ENCODE assay signal across 8 cellular contexts in the genomic region with DNA sequence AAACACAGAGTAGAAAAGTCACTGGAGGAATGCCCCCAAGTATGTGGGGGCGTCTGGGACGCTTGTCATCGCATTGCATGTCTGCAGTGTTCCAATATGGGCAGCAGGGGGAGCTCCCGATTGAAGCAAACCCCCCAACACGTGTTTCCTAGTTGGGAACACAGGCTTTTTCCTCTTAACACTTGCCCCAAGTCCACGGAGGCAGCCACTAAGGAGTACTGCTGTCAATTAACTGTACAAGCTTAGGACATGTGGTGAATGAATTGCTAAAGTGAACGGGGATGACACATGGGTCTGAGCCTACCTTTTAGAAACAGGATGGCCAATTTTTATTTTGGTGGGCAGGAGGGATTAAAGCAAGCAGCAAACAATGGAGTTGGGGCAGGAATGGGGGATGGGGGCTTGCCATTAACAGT. TPM values are rescaled to one million over a fixed set of nuclear protein-coding genes. Genes with fewer than 3 reads are reported as not detected.
A peak's percentile ranks its signal among the peaks of the same experiment; 100 is the strongest.
DNase-seq lines count a peak whose midpoint lies in the region; ATAC-seq and TF ChIP-seq lines count a peak whose summit lies in the region.

No MANE protein-coding gene starts in this region.

- TF ChIP-seq CTCF in fibroblast of lung (conservative IDR thresholded peaks at IDR 0.05 in 1 of 2, IDR thresholded peaks at IDR 0.05 in 1 of 2; ENCODE audit: low read depth in 1 of 2, low read length in 2 of 2), result peak; percentile 72 to 84
- peak; percentile 83 for TF ChIP-seq CTCF in osteoblast (IDR thresholded peaks at IDR 0.05; ENCODE audit: extremely low read depth, low read depth, low read length)

- H3K27me3 ChIP-seq in fibroblast of lung (ENCODE audit: control insufficient read depth, insufficient read depth, low read length) (peaks cover 13% of the 10 kb centered on the region), osteoblast (ENCODE audit: insufficient read depth, low read length) (peaks cover 27% of the 10 kb centered on the region)

- H3K4me3 ChIP-seq in fibroblast of lung (replicated peaks in 1 of 4; ENCODE audit: control extremely low read depth in 1 of 4, insufficient read depth in 1 of 4, low read depth in 3 of 4, low read length in 4 of 4) (no peak overlapping the region), osteoblast (ENCODE audit: insufficient read depth, low read length) (no peak overlapping the region)

- peak; percentile 70 for DNase-seq in activated CD4-positive, alpha-beta T cell treated with anti-CD3 and anti-CD28 coated beads, Interleukin-2, amount 10 ng/mL, durations not matched to agents 24 days and 14 days
- DNase-seq in activated CD4-positive, alpha-beta T cell treated with anti-CD3 and anti-CD28 coated beads, Interleukin-2, amount 50 U/mL, for 4 hours, result no peak
- peak; percentile 50 for DNase-seq in SK-MEL-5 (ENCODE audit: low read depth, low spot score)
- peak; percentile 32 to 33 for DNase-seq in fibroblast of lung (ENCODE audit: low read depth in 2 of 2)
- peak; percentile 71 for DNase-seq in osteoblast (ENCODE audit: insufficient read length, low spot score, missing footprints)
- no peak for DNase-seq in NCI-H2107 (lab: John Stamatoyannopoulos, UW)

- no peak overlapping the region for H3K27ac Mint-ChIP-seq in activated CD4-positive, alpha-beta T cell treated with anti-CD3 and anti-CD28 coated beads, Interleukin-2, amount 10 ng/mL, durations not matched to agents 24 days and 14 days

- no peak overlapping the region for H3K4me3 Mint-ChIP-seq in activated CD4-positive, alpha-beta T cell treated with anti-CD3 and anti-CD28 coated beads, Interleukin-2, amount 10 ng/mL, durations not matched to agents 24 days and 14 days

- H3K36me3 Mint-ChIP-seq in activated CD4-positive, alpha-beta T cell treated with anti-CD3 and anti-CD28 coated beads, Interleukin-2, amount 10 ng/mL, durations not matched to agents 24 days and 14 days (ENCODE audit: low read depth), result no peaks in the 10 kb centered on the region

- H3K4me1 Mint-ChIP-seq in activated CD4-positive, alpha-beta T cell treated with anti-CD3 and anti-CD28 coated beads, Interleukin-2, amount 10 ng/mL, durations not matched to agents 24 days and 14 days, result peaks cover 9% of the 10 kb centered on the region

- H3K27ac ChIP-seq in fibroblast of lung (ENCODE audit: insufficient read depth, low read length) (no peak overlapping the region), osteoblast (ENCODE audit: low read depth, low read length) (no peak overlapping the region)

- H3K9me3 Mint-ChIP-seq in activated CD4-positive, alpha-beta T cell treated with anti-CD3 and anti-CD28 coated beads, Interleukin-2, amount 10 ng/mL, durations not matched to agents 24 days and 14 days, result no peaks in the 10 kb centered on the region

- ATAC-seq in GM19463 (IDR thresholded peaks at IDR 0.05; ENCODE audit: unreplicated experiment) (peak; percentile 43), HG03521 (IDR thresholded peaks at IDR 0.05; ENCODE audit: unreplicated experiment) (peak; percentile 46)

- H3K79me2 ChIP-seq in fibroblast of lung (ENCODE audit: control insufficient read depth, insufficient read depth, low read length), result no peaks in the 10 kb centered on the region
- no peaks in the 10 kb centered on the region for H3K79me2 ChIP-seq in osteoblast (ENCODE audit: insufficient read depth, low read length)

- no peak overlapping the region for H3K4me2 ChIP-seq in fibroblast of lung (ENCODE audit: extremely low read depth, insufficient read depth, low read length)
- H3K4me2 ChIP-seq in osteoblast (ENCODE audit: insufficient read depth, low read length), result no peak overlapping the region

- H3K36me3 ChIP-seq in fibroblast of lung (ENCODE audit: control insufficient read depth, insufficient read depth, low read length), result no peaks in the 10 kb centered on the region
- no peaks in the 10 kb centered on the region for H3K36me3 ChIP-seq in osteoblast (ENCODE audit: insufficient read depth, low read length)

- H3K4me1 ChIP-seq in fibroblast of lung (ENCODE audit: control insufficient read depth, extremely low read depth, insufficient read depth, low read length), result no peaks in the 10 kb centered on the region
- H3K4me1 ChIP-seq in osteoblast (ENCODE audit: insufficient read depth, low read length), result no peaks in the 10 kb centered on the region

- H3K9ac ChIP-seq in fibroblast of lung (ENCODE audit: insufficient read depth, low read length), result no peak overlapping the region

- H4K20me1 ChIP-seq in fibroblast of lung (ENCODE audit: control insufficient read depth, extremely low read depth, insufficient read depth, low read length), result no peaks in the 10 kb centered on the region
- no peaks in the 10 kb centered on the region for H4K20me1 ChIP-seq in osteoblast (ENCODE audit: insufficient read depth, low read length)

- H3K27me3 Mint-ChIP-seq in activated CD4-positive, alpha-beta T cell treated with anti-CD3 and anti-CD28 coated beads, Interleukin-2, amount 10 ng/mL, durations not matched to agents 24 days and 14 days, result peaks cover 48% of the 10 kb centered on the region

- intact Hi-C loops in activated CD4-positive, alpha-beta T cell treated with anti-CD3 and anti-CD28 coated beads, Interleukin-2, amount 10 ng/mL, durations not matched to agents 24 days and 14 days (cut with micrococcal nuclease), result loop anchor here (2.0 to 10.0 kb wide), 4 partner anchors 1040 to 1864 kb away; no protein-coding TSS in a partner anchor

- H2AFZ ChIP-seq in fibroblast of lung (ENCODE audit: low read length) (no peak overlapping the region), osteoblast (ENCODE audit: low read length) (no peak overlapping the region)

- H3K9me3 ChIP-seq in fibroblast of lung (ENCODE audit: control insufficient read depth, insufficient read depth, low read depth, low read length) (no peaks in the 10 kb centered on the region), osteoblast (ENCODE audit: low read depth, low read length) (no peaks in the 10 kb centered on the region)

- in situ Hi-C loops in SK-MEL-5 (cut with HindIII; ENCODE audit: low pct_unique_long_range_greater_than_20kb, low sequenced_read_pairs), result no loop called here

RNA-seq across cellular contexts. Expression of gene GABRB2, which starts 2.2 kb away (rescaled TPM):
- not detected in 2 replicates for total RNA-seq in activated CD4-positive, alpha-beta T cell treated with anti-CD3 and anti-CD28 coated beads, Interleukin-2, amount 10 ng/mL, durations not matched to agents 24 days and 14 days
- total RNA-seq in SK-MEL-5 (2014; rRNA removed; shearing (Covaris generic)), result not detected in 2 replicates
- not detected in 2 replicates for polyA plus RNA-seq in SK-MEL-5 (2015; cell fraction: cytosol; rRNA removed)
- not detected in 2 replicates for polyA plus RNA-seq in SK-MEL-5 (2015; cell fraction: nucleus; rRNA removed)
- total RNA-seq in fibroblast of lung, result under 0.01 TPM in 2 replicates
- polyA plus RNA-seq in fibroblast of lung, result 0.01 TPM in 2 replicates
- 0.02 TPM in 1 of 2 replicates, not detected in the other for polyA plus RNA-seq in fibroblast of lung (2012)
- not detected in 2 replicates for polyA minus RNA-seq in fibroblast of lung (ENCODE audit: low replicate concordance)
- 0.59 and 0.72 TPM in 2 replicates for total RNA-seq in osteoblast

Comparison
In these comparisons a context has a peak if more than half of its experiments do, and no peak if none do; other contexts are left out.
1. DNase-seq: peak in activated CD4-positive, alpha-beta T cell treated with anti-CD3 and anti-CD28 coated beads, Interleukin-2, amount 10 ng/mL, durations not matched to agents 24 days and 14 days (single experiment), SK-MEL-5 (single experiment), fibroblast of lung (2 of 2) and osteoblast (single experiment); none in activated CD4-positive, alpha-beta T cell treated with anti-CD3 and anti-CD28 coated beads, Interleukin-2, amount 50 U/mL, for 4 hours (0 of 2) and NCI-H2107 (single experiment).